Comparison of ENCODE assay signal across 15 cellular contexts in genomic region chr4:35525192-35525978, GRCh38.
DNase-seq lines count a peak whose midpoint lies in the region; ATAC-seq, FAIRE-seq and TF ChIP-seq lines count a peak whose summit lies in the region.
"Had no signal": no experiment of that assay in that cellular context is flagged by ENCODE, and none has a peak within 500 bp of the region (broad histone marks: within the 10 kb centered on the region; RNA-seq: fewer than 3 reads in every experiment).

No MANE protein-coding gene starts in this region.

- intact Hi-C loops in Right ventricle myocardium superior (cut with DNase I), result no loop called here
- intact Hi-C loops in left ventricle myocardium inferior (cut with micrococcal nuclease), result no loop called here
- intact Hi-C loops in kidney (cut with DNase I), result no loop called here

- H3K27me3 ChIP-seq in left ventricle myocardium inferior (ENCODE audit: low read depth) (no peaks in the 10 kb centered on the region), brain microvascular endothelial cell (replicated peaks) (no peaks in the 10 kb centered on the region), mesenchymal stem cell (ENCODE audit: control insufficient read depth in 1 of 2, insufficient read depth in 1 of 2, low read length in 2 of 2) (no peaks in the 10 kb centered on the region)
- H3K27me3 ChIP-seq: upper lobe of left lung had no signal

- DNase-seq in Right ventricle myocardium superior (peak; percentile 10), left ventricle myocardium inferior (no peak), brain microvascular endothelial cell (no peak), mesenchymal stem cell (no peak), AG20443 (ENCODE audit: low spot score) (no peak), kidney (no peak)
- DNase-seq in NK-92 treated with Interleukin-12 subunit alpha and Interleukin-12 subunit beta, amount 100 ng/mL, for 24 hours (lab: John Stamatoyannopoulos, UW), result no peak
- DNase-seq: DMS153, Kasumi-1, NCI-H2171 had no signal

- no peak for FAIRE-seq in kidney (lab: Jason Lieb, UNC)
- FAIRE-seq: GM12892, RCC 7860 had no signal

- ATAC-seq in Right ventricle myocardium superior (ENCODE audit: poor library complexity), result no peak
- no peak for ATAC-seq in HG03520 (IDR thresholded peaks at IDR 0.05; ENCODE audit: unreplicated experiment)

- WGBS in mesenchymal stem cell, result 62% methylated on average over 28 of the region's 28 CpGs

- no peak overlapping the region for H3K4me3 ChIP-seq in left ventricle myocardium inferior
- peak overlapping the region; percentile 52 for H3K4me3 ChIP-seq in brain microvascular endothelial cell (ENCODE audit: low read depth, low read length)
- H3K4me3 ChIP-seq in mesenchymal stem cell (ENCODE audit: insufficient read depth in 1 of 2, low read depth in 1 of 2, low read length in 2 of 2), result no peak overlapping the region
- no peak overlapping the region for H3K4me3 ChIP-seq in kidney (ENCODE audit: low read length in 2 of 2)
- H3K4me3 ChIP-seq: skin epidermis, upper lobe of left lung had no signal

- no peak overlapping the region for H3K18ac ChIP-seq in mesenchymal stem cell (ENCODE audit: low read depth in 1 of 2, low read length in 2 of 2)

- H4K8ac ChIP-seq in mesenchymal stem cell (ENCODE audit: low read length), result peak overlapping the region; percentile 27

- H3K9ac ChIP-seq in mesenchymal stem cell (ENCODE audit: low read length), result no peak overlapping the region
- no peak overlapping the region for H3K9ac ChIP-seq in kidney (ENCODE audit: low read length in 2 of 2)

- no peak overlapping the region for H2BK120ac ChIP-seq in mesenchymal stem cell (ENCODE audit: low read depth, low read length)

- H3K4ac ChIP-seq in mesenchymal stem cell (ENCODE audit: low read depth in 1 of 2, low read length in 2 of 2), result no peak overlapping the region

- TF ChIP-seq CTCF in left ventricle myocardium inferior (IDR thresholded peaks at IDR 0.05; ENCODE audit: borderline replicate concordance) (no peak), brain microvascular endothelial cell (IDR thresholded peaks at IDR 0.05; ENCODE audit: low read depth, low read length, missing control alignments) (no peak), kidney (IDR thresholded peaks at IDR 0.05; ENCODE audit: borderline replicate concordance, extremely low read depth, insufficient read depth) (no peak)

- no peak overlapping the region for H2BK15ac ChIP-seq in mesenchymal stem cell (ENCODE audit: low read depth, poor library complexity, severe bottlenecking)

- no peak overlapping the region for H3K4me2 ChIP-seq in mesenchymal stem cell (ENCODE audit: low read length, poor library complexity, severe bottlenecking)

- no peak overlapping the region for H4K91ac ChIP-seq in mesenchymal stem cell (ENCODE audit: low read length)

- H2BK12ac ChIP-seq in mesenchymal stem cell (ENCODE audit: low read length in 2 of 2), result no peak overlapping the region

- H3K36me3 ChIP-seq in left ventricle myocardium inferior, result no peaks in the 10 kb centered on the region
- no peaks in the 10 kb centered on the region for H3K36me3 ChIP-seq in brain microvascular endothelial cell (replicated peaks)
- H3K36me3 ChIP-seq in mesenchymal stem cell (ENCODE audit: control insufficient read depth in 1 of 2, insufficient read depth in 2 of 2, low read depth in 1 of 2, low read length in 2 of 2), result no peaks in the 10 kb centered on the region
- H3K36me3 ChIP-seq in kidney (ENCODE audit: control insufficient read depth in 1 of 2, insufficient read depth in 2 of 2, low read length in 2 of 2), result no peaks in the 10 kb centered on the region
- H3K36me3 ChIP-seq: upper lobe of left lung had no signal

- H2BK5ac ChIP-seq in mesenchymal stem cell (ENCODE audit: low read depth, low read length, poor library complexity, severe bottlenecking), result no peak overlapping the region

- H3K23ac ChIP-seq in mesenchymal stem cell (ENCODE audit: low read length in 2 of 2), result no peak overlapping the region

- no peaks in the 10 kb centered on the region for H3K79me1 ChIP-seq in mesenchymal stem cell (replicated peaks; ENCODE audit: low read length, poor library complexity, severe bottlenecking)

- in situ Hi-C loops in brain microvascular endothelial cell (cut with HindIII; ENCODE audit: low pct_ligation_motif_present, low sequenced_read_pairs), result no loop called here

- no peak overlapping the region for H2AFZ ChIP-seq in mesenchymal stem cell (ENCODE audit: low read depth, low read length)

- H3K27ac ChIP-seq in left ventricle myocardium inferior (replicated peaks), result no peak overlapping the region
- no peak overlapping the region for H3K27ac ChIP-seq in brain microvascular endothelial cell
- no peak overlapping the region for H3K27ac ChIP-seq in mesenchymal stem cell (ENCODE audit: low read length, poor library complexity, severe bottlenecking)
- no peak overlapping the region for H3K27ac ChIP-seq in kidney (ENCODE audit: low read depth in 2 of 2, low read length in 2 of 2)
- H3K27ac ChIP-seq: skin epidermis, upper lobe of left lung had no signal

- no peaks in the 10 kb centered on the region for H3K4me1 ChIP-seq in left ventricle myocardium inferior
- no peaks in the 10 kb centered on the region for H3K4me1 ChIP-seq in mesenchymal stem cell (ENCODE audit: control insufficient read depth, insufficient read depth, low read depth, low read length)
- H3K4me1 ChIP-seq in kidney (ENCODE audit: control insufficient read depth in 1 of 2, insufficient read depth in 1 of 2, low read depth in 1 of 2, low read length in 2 of 2), result no peaks in the 10 kb centered on the region
- H3K4me1 ChIP-seq: upper lobe of left lung had no signal

- H2AK5ac ChIP-seq in mesenchymal stem cell (ENCODE audit: low read length, severe bottlenecking), result no peak overlapping the region

- H3K14ac ChIP-seq in mesenchymal stem cell (ENCODE audit: low read length in 2 of 2), result no peak overlapping the region

- H3K9me3 ChIP-seq in left ventricle myocardium inferior (replicated peaks), result no peaks in the 10 kb centered on the region
- H3K9me3 ChIP-seq in mesenchymal stem cell (ENCODE audit: control insufficient read depth, low read length), result no peaks in the 10 kb centered on the region
- H3K9me3 ChIP-seq in kidney (ENCODE audit: control insufficient read depth in 1 of 2, low read length in 2 of 2), result no peaks in the 10 kb centered on the region
- H3K9me3 ChIP-seq: upper lobe of left lung had no signal
